28 cellular contexts compared by ENCODE assay signal in genomic region chr3:71092665-71093064, GRCh38.
DNase-seq lines count a peak whose midpoint lies in the region; TF ChIP-seq lines count a peak whose summit lies in the region.
"Had no signal": no experiment of that assay in that cellular context is flagged by ENCODE, and none has a peak within 500 bp of the region (broad histone marks: within the 10 kb centered on the region; RNA-seq: fewer than 3 reads in every experiment).

No MANE protein-coding gene starts in this region.

- peaks cover 16 to 99% (median 43%) of the 10 kb centered on the region in 6 donors for H3K4me1 ChIP-seq in spleen
- H3K4me1 ChIP-seq: SJCRH30, vagina had no signal

- peaks cover 0 to 24% (median 0%) of the 10 kb centered on the region in 6 donors for H3K36me3 ChIP-seq in spleen
- H3K36me3 ChIP-seq: SJCRH30, tibial artery, vagina had no signal

- H3K27ac Mint-ChIP-seq in activated T-cell treated with anti-CD3 and anti-CD28 coated beads, Interleukin-2, amount 50 U/mL, for 24 hours = peak overlapping the region; percentile 93
- H3K27ac Mint-ChIP-seq in IgD-negative memory B cell = peak overlapping the region; percentile 46 to 94 (median 67)
- peak overlapping the region; percentile 93 for H3K27ac Mint-ChIP-seq in activated naive CD8-positive, alpha-beta T cell treated with anti-CD3 and anti-CD28 coated beads for 36 hours
- H3K27ac Mint-ChIP-seq: nephron progenitor cell had no signal

- intact Hi-C loops in spleen (cut with DNase I; ENCODE audit: low total_unique reads) = no loop called here

- H3K4me3 ChIP-seq in spleen = no peak overlapping the region
- H3K4me3 ChIP-seq: A549, hepatocyte, K562, mucosa of descending colon, SJCRH30, tibial artery, vagina had no signal

- in situ Hi-C loops in ACHN (cut with HindIII; ENCODE audit: low pct_ligation_motif_present, low pct_unique_long_range_greater_than_20kb, low sequenced_read_pairs) = no loop called here

- H3K9me3 Mint-ChIP-seq in activated T-cell treated with anti-CD3 and anti-CD28 coated beads, Interleukin-2, amount 50 U/mL, for 24 hours = no peaks in the 10 kb centered on the region
- peaks cover 0 to 2% (median 0%) of the 10 kb centered on the region in 3 donors for H3K9me3 Mint-ChIP-seq in IgD-negative memory B cell
- H3K9me3 Mint-ChIP-seq in activated naive CD8-positive, alpha-beta T cell treated with anti-CD3 and anti-CD28 coated beads for 36 hours = peaks cover 6% of the 10 kb centered on the region
- H3K9me3 Mint-ChIP-seq: nephron progenitor cell had no signal

- CTCF ChIA-PET in GM10248 (lab: Yijun Ruan, JAX) = no interaction called here

- no peaks in the 10 kb centered on the region for H3K27me3 ChIP-seq in spleen (replicated peaks in 1 of 7)
- H3K27me3 ChIP-seq: hepatocyte, SJCRH30, tibial artery, vagina had no signal

- peak overlapping the region in 6 of 8 donors; percentile 19 to 80 (median 52) for H3K27ac ChIP-seq in spleen
- H3K27ac ChIP-seq: A549, hepatocyte, SJCRH30, vagina, VCaP had no signal

- no peaks in the 10 kb centered on the region for H3K9me3 ChIP-seq in spleen
- H3K9me3 ChIP-seq: A549, mucosa of descending colon, SJCRH30, tibial artery, vagina had no signal

- peaks cover 88% of the 10 kb centered on the region for H3K4me1 Mint-ChIP-seq in activated T-cell treated with anti-CD3 and anti-CD28 coated beads, Interleukin-2, amount 50 U/mL, for 24 hours (ENCODE audit: low read depth)
- H3K4me1 Mint-ChIP-seq in IgD-negative memory B cell = peaks cover 43 to 57% (median 53%) of the 10 kb centered on the region in 3 donors
- H3K4me1 Mint-ChIP-seq in activated naive CD8-positive, alpha-beta T cell treated with anti-CD3 and anti-CD28 coated beads for 36 hours = peaks cover 88% of the 10 kb centered on the region

- H3K4me3 Mint-ChIP-seq in activated T-cell treated with anti-CD3 and anti-CD28 coated beads, Interleukin-2, amount 50 U/mL, for 24 hours = peak overlapping the region; percentile 36
- H3K4me3 Mint-ChIP-seq in IgD-negative memory B cell = peak overlapping the region in 2 of 4 donors; percentile 11 to 45
- H3K4me3 Mint-ChIP-seq in activated naive CD8-positive, alpha-beta T cell treated with anti-CD3 and anti-CD28 coated beads for 36 hours = peak overlapping the region; percentile 32
- H3K4me3 Mint-ChIP-seq: nephron progenitor cell had no signal

- no peaks in the 10 kb centered on the region for H3K27me3 Mint-ChIP-seq in activated T-cell treated with anti-CD3 and anti-CD28 coated beads, Interleukin-2, amount 50 U/mL, for 24 hours
- H3K27me3 Mint-ChIP-seq in IgD-negative memory B cell = peaks cover 3% of the 10 kb centered on the region
- no peaks in the 10 kb centered on the region for H3K27me3 Mint-ChIP-seq in activated naive CD8-positive, alpha-beta T cell treated with anti-CD3 and anti-CD28 coated beads for 36 hours

- POLR2A ChIA-PET in GM10248 (lab: Yijun Ruan, JAX) = no interaction called here

- DNase-seq in activated T-cell treated with anti-CD3 and anti-CD28 coated beads, Interleukin-2, amount 50 U/mL, for 24 hours = no peak
- DNase-seq in activated T-cell treated with anti-CD3 and anti-CD28 coated beads for 4 hours (no peak), spleen (no peak), GM10266 (ENCODE audit: extremely low spot score) (no peak), ACHN (no peak), GM10248 (ENCODE audit: extremely low spot score) (no peak)
- DNase-seq in activated naive CD8-positive, alpha-beta T cell treated with anti-CD3 and anti-CD28 coated beads for 36 hours = no peak
- DNase-seq: activated effector memory CD4-positive, alpha-beta T cell treated with anti-CD3 and anti-CD28 coated beads, Interleukin-2, amount 50 U/mL, for 16 hours; AML-193; DMS153; effector CD4-positive, alpha-beta T cell; H7; left cardiac atrium; mucosa of descending colon; NCI-H1092 treated with DMSO at 0.1 percent for 48 hours; NCI-H1694 treated with DMSO at 0.1 percent for 48 hours; NCI-H82; nephron progenitor cell; SJCRH30; SW 1271; T1000; tibial artery had no signal

- TF ChIP-seq CTCF in spleen (IDR thresholded peaks at IDR 0.05 in 8 of 11, conservative IDR thresholded peaks at IDR 0.05 in 3 of 11) (no peak), GM10266 (IDR thresholded peaks at IDR 0.05; ENCODE audit: control insufficient read depth, insufficient read depth, low read depth, missing control alignments) (no peak), GM10248 (IDR thresholded peaks at IDR 0.05; ENCODE audit: control extremely low read depth, extremely low read depth, low read depth, missing control alignments) (no peak)

- TF ChIP-seq POLR2A in spleen (IDR thresholded peaks at IDR 0.05) = no peak

- H3K36me3 Mint-ChIP-seq in activated T-cell treated with anti-CD3 and anti-CD28 coated beads, Interleukin-2, amount 50 U/mL, for 24 hours (ENCODE audit: low read depth) = peaks cover 79% of the 10 kb centered on the region
- peaks cover 9% of the 10 kb centered on the region for H3K36me3 Mint-ChIP-seq in IgD-negative memory B cell
- peaks cover 86% of the 10 kb centered on the region for H3K36me3 Mint-ChIP-seq in activated naive CD8-positive, alpha-beta T cell treated with anti-CD3 and anti-CD28 coated beads for 36 hours

- 74 to 86% (median 80%) methylated on average over 4 of the region's 4 CpGs for WGBS in spleen, 5 donors
